ENCODE assay signal across 17 cellular contexts in the genomic region with DNA sequence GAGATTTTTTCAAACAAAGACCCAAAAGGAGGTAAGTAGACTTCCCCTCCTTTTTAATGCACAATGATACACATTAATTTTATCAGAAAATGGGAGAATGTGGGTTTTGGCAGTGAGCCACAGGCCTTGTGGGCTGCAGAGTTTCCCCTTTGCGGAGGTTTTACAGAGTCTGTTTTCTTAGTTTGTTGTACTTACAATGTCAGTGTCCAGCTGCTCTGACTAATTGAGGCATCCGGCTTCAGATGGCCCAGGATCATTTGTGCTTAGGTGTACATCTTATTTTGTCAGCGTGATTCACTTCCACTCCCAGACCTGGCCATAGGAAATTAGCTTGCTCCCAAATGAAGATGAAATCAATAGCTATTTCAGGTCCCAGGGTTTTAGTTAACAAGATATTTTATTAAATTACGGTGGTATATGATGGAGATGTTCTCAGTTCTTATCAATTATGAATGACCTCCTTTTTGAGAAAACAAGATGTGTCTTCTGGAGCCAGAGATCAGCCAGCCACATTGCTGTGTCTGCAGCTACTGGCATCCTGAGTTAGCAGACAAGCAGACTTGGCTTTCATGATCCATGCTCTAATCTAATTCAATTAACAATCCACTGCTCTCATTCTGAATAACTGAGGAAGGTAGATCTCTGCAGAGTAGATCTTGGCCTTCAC.
"Had no signal": no experiment of that assay in that cellular context is flagged by ENCODE, and none has a peak within 500 bp of the region (broad histone marks: within the 10 kb centered on the region; RNA-seq: fewer than 3 reads in every experiment).

No MANE protein-coding gene starts in this region.

- DNase-seq: activated CD4-positive, alpha-beta T cell treated with anti-CD3 and anti-CD28 coated beads for 48 hours; activated CD8-positive, alpha-beta memory T cell treated with anti-CD3 and anti-CD28 coated beads, Interleukin-2, amount 50 U/mL, for 48 hours; activated CD8-positive, alpha-beta T cell treated with anti-CD3 and anti-CD28 coated beads, Interleukin-2, amount 10 ng/mL, durations not matched to agents 7 days and 5 days; central memory CD4-positive, alpha-beta T cell; cortex of kidney; effector memory CD8-positive, alpha-beta T cell; left ventricle myocardium superior; sigmoid colon; stimulated activated CD4-positive, alpha-beta T cell treated with anti-CD3 and anti-CD28 coated beads, Interleukin-12 subunit alpha, Interleukin-12 subunit beta, amount 100 ng/mL, for 4 hours; stimulated activated CD4-positive, alpha-beta T cell treated with anti-CD3 and anti-CD28 coated beads, Interleukin-2, amount 100 ng/mL, for 48 hours; stimulated activated naive CD8-positive, alpha-beta T cell treated with anti-CD3 and anti-CD28 coated beads, Interleukin-15, Interleukin-2, amounts not matched to agents 100 U/mL and 50 U/mL, for 24 hours; T-helper 9 cell; upper lobe of right lung had no signal

- H3K27me3 Mint-ChIP-seq: effector memory CD8-positive, alpha-beta T cell had no signal

- H3K9me3 ChIP-seq: sigmoid colon, upper lobe of right lung had no signal

- H3K4me3 Mint-ChIP-seq: activated CD8-positive, alpha-beta T cell treated with anti-CD3 and anti-CD28 coated beads, Interleukin-2, amount 10 ng/mL, durations not matched to agents 7 days and 5 days; effector memory CD8-positive, alpha-beta T cell; neural crest cell; WTC11 had no signal

- H3K36me3 ChIP-seq: ascending aorta, sigmoid colon, upper lobe of right lung had no signal

- H3K27ac ChIP-seq: ascending aorta, epithelial cell of prostate, sigmoid colon, upper lobe of right lung had no signal

- ATAC-seq: activated CD8-positive, alpha-beta T cell treated with anti-CD3 and anti-CD28 coated beads, Interleukin-2, amount 10 ng/mL, durations not matched to agents 7 days and 5 days; effector memory CD8-positive, alpha-beta T cell; left ventricle myocardium superior; stimulated activated naive CD8-positive, alpha-beta T cell treated with anti-CD3 and anti-CD28 coated beads, Interleukin-15, Interleukin-2, amounts not matched to agents 100 U/mL and 50 U/mL, for 24 hours; upper lobe of right lung; WTC11 had no signal

- H3K4me1 ChIP-seq: ascending aorta, sigmoid colon, upper lobe of right lung had no signal

- H3K4me1 Mint-ChIP-seq: neural crest cell, WTC11 had no signal

- H3K27me3 ChIP-seq: ascending aorta, sigmoid colon, upper lobe of right lung had no signal

- H3K27ac Mint-ChIP-seq: activated CD8-positive, alpha-beta T cell treated with anti-CD3 and anti-CD28 coated beads, Interleukin-2, amount 10 ng/mL, durations not matched to agents 7 days and 5 days; effector memory CD8-positive, alpha-beta T cell; WTC11 had no signal

- H3K4me3 ChIP-seq: ascending aorta, sigmoid colon, upper lobe of right lung had no signal
